ENCODE assay signal across 11 cellular contexts in the genomic region with DNA sequence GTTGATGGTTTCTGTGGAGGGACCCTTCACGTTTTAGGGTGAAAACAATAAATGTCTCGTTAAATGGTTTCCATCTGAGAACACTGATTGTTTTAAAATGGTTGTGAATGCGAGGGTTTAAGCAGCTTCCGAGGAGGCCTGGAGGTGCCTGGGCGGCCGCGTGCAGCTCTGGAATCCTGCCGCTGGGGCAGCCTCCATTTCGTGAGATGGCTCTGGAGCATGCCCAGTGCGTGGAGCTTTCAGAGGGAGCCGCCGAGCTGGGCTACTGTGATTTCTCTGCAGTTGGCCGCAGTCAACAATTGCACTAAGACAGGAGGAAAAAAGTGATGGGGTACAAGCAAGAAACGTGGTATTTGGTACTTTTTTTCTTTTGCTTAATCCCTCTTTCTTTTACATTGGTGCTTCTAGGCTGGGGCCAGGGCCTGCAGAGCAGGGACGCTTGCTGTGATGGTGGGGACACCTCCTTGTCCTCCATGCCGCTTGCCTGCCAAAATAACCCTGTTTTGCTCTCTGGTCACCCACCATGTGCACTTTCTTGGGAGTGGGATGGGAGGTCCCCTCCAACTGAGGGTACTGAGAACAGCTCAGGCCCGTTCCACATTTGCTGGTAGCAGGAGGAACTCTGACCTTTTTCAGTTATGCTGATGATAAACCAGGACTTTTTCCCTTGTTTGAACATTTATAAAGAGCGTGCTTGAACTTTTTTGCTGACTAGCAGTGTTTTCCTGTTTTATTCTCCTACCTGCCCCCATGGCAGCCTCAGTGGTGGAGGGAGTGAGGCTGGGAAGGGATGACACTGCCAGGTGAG. TPM values are rescaled to one million over a fixed set of nuclear protein-coding genes. Genes with fewer than 3 reads are reported as not detected.
DNase-seq lines count a peak whose midpoint lies in the region; ATAC-seq and TF ChIP-seq lines count a peak whose summit lies in the region.
"Had no signal": no experiment of that assay in that cellular context is flagged by ENCODE, and none has a peak within 500 bp of the region (broad histone marks: within the 10 kb centered on the region; RNA-seq: fewer than 3 reads in every experiment).

No MANE protein-coding gene starts in this region.

- H3K4me1 ChIP-seq in liver (ENCODE audit: control insufficient read depth in 4 of 4, insufficient read depth in 4 of 4, low read length in 3 of 4) = peaks cover 13 to 48% (median 37%) of the 10 kb centered on the region in 4 donors

- H3K9me3 ChIP-seq in liver (ENCODE audit: control insufficient read depth in 4 of 4, low read length in 3 of 4) = no peaks in the 10 kb centered on the region
- H3K9me3 ChIP-seq: gastroesophageal sphincter had no signal

- peaks cover 17% of the 10 kb centered on the region for H3K36me3 Mint-ChIP-seq in activated CD4-positive, alpha-beta T cell treated with anti-CD3 and anti-CD28 coated beads, Interleukin-2, amount 10 ng/mL, durations not matched to agents 24 days and 14 days (ENCODE audit: low read depth)

- H3K4me3 ChIP-seq in H7 (ENCODE audit: insufficient read depth, low read depth, low read length) (no peak overlapping the region), liver (ENCODE audit: low read depth in 1 of 3, low read length in 3 of 3) (no peak overlapping the region)
- H3K4me3 ChIP-seq: gastroesophageal sphincter had no signal

- ATAC-seq in GM18502 (IDR thresholded peaks at IDR 0.05; ENCODE audit: poor library complexity, unreplicated experiment) = no peak
- ATAC-seq: gastroesophageal sphincter had no signal

- DNase-seq in H7 (peak; percentile 78), cerebellum (ENCODE audit: low spot score) (peak; percentile 65), substantia nigra (lab: John Stamatoyannopoulos, UW) (peak in 35 of 49 donors; percentile 14 to 71 (median 39)), NCI-H446 (lab: John Stamatoyannopoulos, UW) (no peak), cerebellar nuclear complex (lab: John Stamatoyannopoulos, UW) (no peak)
- DNase-seq in activated CD4-positive, alpha-beta T cell treated with anti-CD3 and anti-CD28 coated beads, Interleukin-2, amount 10 ng/mL, durations not matched to agents 24 days and 14 days = no peak
- DNase-seq: NCI-H1930, SHP77 treated with DMSO at 0.1 percent for 48 hours had no signal

- H3K27me3 Mint-ChIP-seq in activated CD4-positive, alpha-beta T cell treated with anti-CD3 and anti-CD28 coated beads, Interleukin-2, amount 10 ng/mL, durations not matched to agents 24 days and 14 days = no peaks in the 10 kb centered on the region

- H3K36me3 ChIP-seq in H7 (replicated peaks; ENCODE audit: control insufficient read depth, insufficient read depth, low read length) (peaks cover 2% of the 10 kb centered on the region; the same call in 1 of the 2 replicates), liver (ENCODE audit: control insufficient read depth in 4 of 4, insufficient read depth in 3 of 4, low read depth in 1 of 4, low read length in 3 of 4) (peaks cover 0 to 3% (median 0%) of the 10 kb centered on the region in 4 donors)

- peaks cover 21% of the 10 kb centered on the region for H3K4me1 Mint-ChIP-seq in activated CD4-positive, alpha-beta T cell treated with anti-CD3 and anti-CD28 coated beads, Interleukin-2, amount 10 ng/mL, durations not matched to agents 24 days and 14 days

- H3K27ac Mint-ChIP-seq in activated CD4-positive, alpha-beta T cell treated with anti-CD3 and anti-CD28 coated beads, Interleukin-2, amount 10 ng/mL, durations not matched to agents 24 days and 14 days = no peak overlapping the region

- TF ChIP-seq RAD21 in liver (IDR thresholded peaks at IDR 0.05) = no peak

- H3K27me3 ChIP-seq in H7 (ENCODE audit: control insufficient read depth, insufficient read depth, low read length) (no peaks in the 10 kb centered on the region), liver (ENCODE audit: control insufficient read depth in 4 of 4, insufficient read depth in 4 of 4, low read length in 3 of 4) (no peaks in the 10 kb centered on the region)
- H3K27me3 ChIP-seq: gastroesophageal sphincter had no signal

- WGBS in liver = 80% methylated on average over 18 of the region's 18 CpGs

- TF ChIP-seq CTCF in liver (IDR thresholded peaks at IDR 0.05; ENCODE audit: low read depth, low read length, missing input control) = no peak

- no peak overlapping the region for H3K4me3 Mint-ChIP-seq in activated CD4-positive, alpha-beta T cell treated with anti-CD3 and anti-CD28 coated beads, Interleukin-2, amount 10 ng/mL, durations not matched to agents 24 days and 14 days

- H3K27ac ChIP-seq in liver (ENCODE audit: low read depth in 1 of 2, low read length in 2 of 2) (peak overlapping the region; percentile 23 to 36), substantia nigra (ENCODE audit: low read depth, low read length, poor library complexity, severe bottlenecking) (peak overlapping the region; percentile 80)
- H3K27ac ChIP-seq: gastroesophageal sphincter had no signal

- no peaks in the 10 kb centered on the region for H3K9me3 Mint-ChIP-seq in activated CD4-positive, alpha-beta T cell treated with anti-CD3 and anti-CD28 coated beads, Interleukin-2, amount 10 ng/mL, durations not matched to agents 24 days and 14 days

- H3K9ac ChIP-seq in liver (ENCODE audit: low read depth in 1 of 2, low read length in 2 of 2) = no peak overlapping the region

- intact Hi-C loops in activated CD4-positive, alpha-beta T cell treated with anti-CD3 and anti-CD28 coated beads, Interleukin-2, amount 10 ng/mL, durations not matched to agents 24 days and 14 days (cut with micrococcal nuclease) = no loop called here

TF ChIP-seq in liver, 16 proteins besides CTCF, POLR2A, EP300 and RAD21:
- TF ChIP-seq SP1 (IDR thresholded peaks at IDR 0.05) (no peak), ZBTB33 (IDR thresholded peaks at IDR 0.05) (no peak), JUND (IDR thresholded peaks at IDR 0.05) (no peak), HNF4G (IDR thresholded peaks at IDR 0.05) (no peak)

RNA-seq across cellular contexts. Expression of gene EHMT1, which starts 47.1 kb away (rescaled TPM):
- 89.6 and 97.1 TPM in 2 replicates for total RNA-seq in H7 (2014; rRNA removed; shearing (Covaris generic))
- total RNA-seq in cerebellum (70.7 TPM), liver (10 to 100 TPM; 37.5 to 48.2 TPM)
- 10 to 100 TPM; 16.1 to 17.1 TPM for polyA plus RNA-seq in liver
- total RNA-seq in activated CD4-positive, alpha-beta T cell treated with anti-CD3 and anti-CD28 coated beads, Interleukin-2, amount 10 ng/mL, durations not matched to agents 24 days and 14 days = 93.6 and 99.4 TPM in 2 replicates

Comparison
In these comparisons a context has a peak if more than half of its experiments do, and no peak if none do; other contexts are left out.
1. DNase-seq: peak in H7 (single experiment), cerebellum (single experiment) and substantia nigra (35 of 49); none in NCI-H446 (0 of 2), cerebellar nuclear complex (0 of 2) and activated CD4-positive, alpha-beta T cell treated with anti-CD3 and anti-CD28 coated beads, Interleukin-2, amount 10 ng/mL, durations not matched to agents 24 days and 14 days (single experiment).